2 cellular contexts compared by ENCODE assay signal in genomic region chr11:75141166-75141565, GRCh38.
TF ChIP-seq lines count a peak whose summit lies in the region.

No MANE protein-coding gene starts in this region.

TF ChIP-seq in IMR-90, 13 proteins besides CTCF, POLR2A, EP300 and RAD21:
- TF ChIP-seq MXI1 (IDR thresholded peaks at IDR 0.05; ENCODE audit: borderline replicate concordance, low read depth, low read length) (no peak), BHLHE40 (IDR thresholded peaks at IDR 0.05; ENCODE audit: low read depth, low read length) (no peak), ELK1 (IDR thresholded peaks at IDR 0.05; ENCODE audit: borderline replicate concordance, low read depth, low read length) (no peak), CHD1 (IDR thresholded peaks at IDR 0.05; ENCODE audit: low read depth, low read length) (no peak), CEBPB (IDR thresholded peaks at IDR 0.05; ENCODE audit: low read depth, low read length) (no peak), RCOR1 (IDR thresholded peaks at IDR 0.05; ENCODE audit: insufficient replicate concordance, low read length) (no peak), FOS (IDR thresholded peaks at IDR 0.05; ENCODE audit: low read depth, low read length) (no peak), MAZ (IDR thresholded peaks at IDR 0.05; ENCODE audit: borderline replicate concordance, low read depth, low read length) (no peak), USF2 (IDR thresholded peaks at IDR 0.05; ENCODE audit: low read depth, low read length) (no peak), NFE2L2 (IDR thresholded peaks at IDR 0.05; ENCODE audit: low read depth, low read length) (no peak), SMC3 (IDR thresholded peaks at IDR 0.05; ENCODE audit: low read depth, low read length) (no peak), RFX5 (IDR thresholded peaks at IDR 0.05; ENCODE audit: low read depth, low read length) (no peak), MAFK (IDR thresholded peaks at IDR 0.05; ENCODE audit: low read depth, low read length) (no peak)
TF ChIP-seq in IMR-90: peak in this region for 0.

TF ChIP-seq in H1, 55 proteins besides CTCF, POLR2A, EP300 and RAD21:
- TF ChIP-seq CREB1 (IDR thresholded peaks at IDR 0.05): no peak
- TF ChIP-seq ASH2L (IDR thresholded peaks at IDR 0.05; ENCODE audit: low read length): no peak
- no peak for TF ChIP-seq MAFK (IDR thresholded peaks at IDR 0.05; ENCODE audit: low read depth, low read length)
- TF ChIP-seq SP4 (IDR thresholded peaks at IDR 0.05; ENCODE audit: low read length): no peak
- TF ChIP-seq RXRA (IDR thresholded peaks at IDR 0.05; ENCODE audit: insufficient read depth, low read depth, low read length): no peak
- TF ChIP-seq E2F6 (IDR thresholded peaks at IDR 0.05): no peak
- no peak for TF ChIP-seq CHD2 (IDR thresholded peaks at IDR 0.05; ENCODE audit: low read length)
- TF ChIP-seq BCL11A (IDR thresholded peaks at IDR 0.05; ENCODE audit: low read depth in 2 of 2, low read length in 2 of 2): no peak
- TF ChIP-seq ZNF274 (IDR thresholded peaks at IDR 0.05; ENCODE audit: borderline replicate concordance, extremely low read depth, low read length): no peak
- TF ChIP-seq TBP (IDR thresholded peaks at IDR 0.05; ENCODE audit: low read depth, low read length): no peak
- TF ChIP-seq SIRT6 (IDR thresholded peaks at IDR 0.05; ENCODE audit: low read length): no peak
- no peak for TF ChIP-seq EZH2 (IDR thresholded peaks at IDR 0.05; ENCODE audit: low read depth, low read length, severe bottlenecking)
- no peak for TF ChIP-seq KDM5A (IDR thresholded peaks at IDR 0.05; ENCODE audit: low read length)
- TF ChIP-seq RFX5 (IDR thresholded peaks at IDR 0.05; ENCODE audit: borderline replicate concordance, low read depth, low read length): no peak
- no peak for TF ChIP-seq SRF (IDR thresholded peaks at IDR 0.05; ENCODE audit: low read depth, low read length)
- TF ChIP-seq SIX5 (IDR thresholded peaks at IDR 0.05; ENCODE audit: low read depth, low read length): no peak
- no peak for TF ChIP-seq TAF7 (optimal IDR thresholded peaks at IDR 0.05; ENCODE audit: borderline replicate concordance, low read depth, low read length)
- no peak for TF ChIP-seq BRCA1 (IDR thresholded peaks at IDR 0.05; ENCODE audit: low read depth, low read length)
- TF ChIP-seq SAP30 (IDR thresholded peaks at IDR 0.05; ENCODE audit: insufficient read depth, insufficient replicate concordance, low read length): no peak
- no peak for TF ChIP-seq GTF2F1 (IDR thresholded peaks at IDR 0.05; ENCODE audit: borderline replicate concordance, low read depth, low read length)
